16 cellular contexts compared by ENCODE assay signal in the genomic region with DNA sequence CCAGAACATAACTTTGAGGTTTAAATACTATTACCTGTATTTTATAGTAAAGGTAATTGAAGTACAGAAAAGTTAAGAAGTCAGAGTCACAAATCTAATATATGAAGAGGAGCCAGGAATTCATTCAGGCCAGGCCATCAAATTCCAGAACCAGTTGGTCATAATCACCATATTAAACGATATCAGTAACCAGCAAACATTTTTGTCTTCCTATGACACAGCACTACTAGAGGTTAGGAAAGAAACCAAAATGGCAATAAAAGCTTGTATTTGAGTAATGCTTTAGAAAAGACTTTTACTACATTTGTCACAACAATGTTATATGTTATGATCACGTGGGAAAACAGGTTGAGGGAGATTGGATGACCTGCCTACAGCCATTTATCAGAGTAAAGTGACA.
DNase-seq lines count a peak whose midpoint lies in the region; ATAC-seq and TF ChIP-seq lines count a peak whose summit lies in the region.
"Had no signal": no experiment of that assay in that cellular context is flagged by ENCODE, and none has a peak within 500 bp of the region (broad histone marks: within the 10 kb centered on the region; RNA-seq: fewer than 3 reads in every experiment).

No MANE protein-coding gene starts in this region.

- no peak for TF ChIP-seq POLR2A in heart left ventricle (IDR thresholded peaks at IDR 0.05)

- ATAC-seq in heart left ventricle, result no peak
- ATAC-seq in HG03135 (IDR thresholded peaks at IDR 0.05; ENCODE audit: unreplicated experiment), result no peak
- ATAC-seq in GM18502 (IDR thresholded peaks at IDR 0.05; ENCODE audit: poor library complexity, unreplicated experiment), result no peak
- ATAC-seq in HG02798 (IDR thresholded peaks at IDR 0.05; ENCODE audit: poor library complexity, unreplicated experiment), result no peak

- peaks cover 5% of the 10 kb centered on the region for H3K79me2 ChIP-seq in osteoblast (ENCODE audit: insufficient read depth, low read length)

- TF ChIP-seq CTCF in heart left ventricle (IDR thresholded peaks at IDR 0.05) (no peak), choroid plexus epithelial cell (conservative IDR thresholded peaks at IDR 0.05; ENCODE audit: low read depth, low read length) (no peak), osteoblast (IDR thresholded peaks at IDR 0.05; ENCODE audit: extremely low read depth, low read depth, low read length) (no peak)

- DNase-seq in heart left ventricle, result no peak
- DNase-seq in cardiac septum (ENCODE audit: low spot score), result no peak
- peak; percentile 35 for DNase-seq in HS-27A (ENCODE audit: low read depth)
- peak; percentile 33 for DNase-seq in choroid plexus epithelial cell (ENCODE audit: low read depth)
- peak; percentile 78 for DNase-seq in osteoblast (ENCODE audit: insufficient read length, low spot score, missing footprints)
- DNase-seq: activated effector memory CD4-positive, alpha-beta T cell treated with anti-CD3 and anti-CD28 coated beads, Interleukin-2, amount 50 U/mL, for 16 hours; dorsolateral prefrontal cortex; islet precursor cell; KBM-7; NCI-H1092 treated with DMSO at 0.1 percent for 48 hours; NCI-H526 treated with DMSO at 0.1 percent for 48 hours had no signal

- H2AFZ ChIP-seq in osteoblast (ENCODE audit: low read length), result no peak overlapping the region

- no peak overlapping the region for H3K4me2 ChIP-seq in osteoblast (ENCODE audit: insufficient read depth, low read length)

- H3K27ac ChIP-seq in heart left ventricle (peak overlapping the region in 11 of 12 donors; percentile 0 to 64 (median 44)), osteoblast (ENCODE audit: low read depth, low read length) (peak overlapping the region; percentile 66)
- H3K27ac ChIP-seq: HL-60, SJSA1 had no signal

- H3K9me3 ChIP-seq in heart left ventricle, result no peaks in the 10 kb centered on the region
- H3K9me3 ChIP-seq in osteoblast (ENCODE audit: low read depth, low read length), result no peaks in the 10 kb centered on the region
- H3K9me3 ChIP-seq: SJSA1 had no signal

- H3K4me3 ChIP-seq in heart left ventricle, result no peak overlapping the region
- no peak overlapping the region for H3K4me3 ChIP-seq in choroid plexus epithelial cell (ENCODE audit: low read depth, low read length)
- no peak overlapping the region for H3K4me3 ChIP-seq in osteoblast (ENCODE audit: insufficient read depth, low read length)
- H3K4me3 ChIP-seq: dorsolateral prefrontal cortex, SJSA1 had no signal

- H3K27me3 ChIP-seq in heart left ventricle (no peaks in the 10 kb centered on the region), osteoblast (ENCODE audit: insufficient read depth, low read length) (no peaks in the 10 kb centered on the region)
- H3K27me3 ChIP-seq: dorsolateral prefrontal cortex, SJSA1 had no signal

- WGBS in heart left ventricle, 4 donors, result 62 to 69% (median 64%) methylated on average over 2 of the region's 2 CpGs

- H4K20me1 ChIP-seq in osteoblast (ENCODE audit: insufficient read depth, low read length), result no peaks in the 10 kb centered on the region

- peaks cover 0 to 37% (median 5%) of the 10 kb centered on the region in 12 donors for H3K4me1 ChIP-seq in heart left ventricle
- peaks cover 12% of the 10 kb centered on the region for H3K4me1 ChIP-seq in osteoblast (ENCODE audit: insufficient read depth, low read length)
- H3K4me1 ChIP-seq: SJSA1 had no signal

- H3K36me3 ChIP-seq in heart left ventricle (peaks cover 0 to 95% (median 81%) of the 10 kb centered on the region in 9 donors), osteoblast (ENCODE audit: insufficient read depth, low read length) (peaks cover 51% of the 10 kb centered on the region)

- intact Hi-C loops in heart left ventricle (cut with DNase I), result no loop called here
- intact Hi-C loops in cardiac septum (cut with DNase I), result no loop called here

Comparison
In these comparisons a context has a peak if more than half of its experiments do, and no peak if none do; other contexts are left out.
1. DNase-seq: peak in HS-27A (single experiment), choroid plexus epithelial cell (single experiment) and osteoblast (single experiment); none in heart left ventricle (0 of 5) and cardiac septum (single experiment).